21 cellular contexts compared by ENCODE assay signal in the genomic region with DNA sequence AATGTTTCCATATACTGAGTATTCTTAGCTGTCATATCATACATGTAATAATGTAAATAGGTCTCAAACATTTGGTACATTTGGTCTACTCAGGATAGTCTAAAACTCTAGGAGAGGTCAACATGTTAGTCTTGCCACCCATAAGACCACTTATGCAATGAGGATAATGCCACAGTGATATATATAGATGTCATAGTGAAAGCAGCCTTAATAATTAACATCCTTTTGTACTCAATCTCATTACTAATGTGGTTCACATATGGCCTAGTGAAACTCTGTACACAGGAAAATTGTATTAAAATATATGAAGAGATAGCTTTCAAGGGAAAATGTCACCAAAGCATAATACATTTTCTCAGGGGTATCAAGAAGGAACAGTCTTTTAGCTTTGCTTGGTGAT.
A peak's percentile ranks its signal among the peaks of the same experiment; 100 is the strongest.
DNase-seq lines count a peak whose midpoint lies in the region; ATAC-seq and TF ChIP-seq lines count a peak whose summit lies in the region.
"Had no signal": no experiment of that assay in that cellular context is flagged by ENCODE, and none has a peak within 500 bp of the region (broad histone marks: within the 10 kb centered on the region; RNA-seq: fewer than 3 reads in every experiment).

No MANE protein-coding gene starts in this region.

- H4K20me1 ChIP-seq in PC-3 (ENCODE audit: low read length), result no peaks in the 10 kb centered on the region

- DNase-seq in A172 (ENCODE audit: low spot score) (no peak), SK-N-DZ (ENCODE audit: low spot score) (no peak), sciatic nerve (ENCODE audit: low spot score) (no peak), PC-3 (no peak)
- DNase-seq: activated CD8-positive, alpha-beta memory T cell treated with anti-CD3 and anti-CD28 coated beads, Interleukin-2, amount 50 U/mL, for 48 hours; activated effector memory CD4-positive, alpha-beta T cell treated with Interleukin-2 at 50 U/mL for 16 hours; AML-193; CD8-positive, alpha-beta memory T cell; foreskin fibroblast; GDM1; KG1; left lung; naive thymus-derived CD8-positive, alpha-beta T cell; NCI-H146; tibial artery had no signal

- H3K4me2 ChIP-seq in PC-3 (ENCODE audit: low read length), result no peak overlapping the region

- no peaks in the 10 kb centered on the region for H3K9me2 ChIP-seq in PC-3 (replicated peaks; ENCODE audit: low read length)

- no peak overlapping the region for H2AFZ ChIP-seq in PC-3 (ENCODE audit: low read length)

- intact Hi-C loops in sciatic nerve (cut with DNase I) (no loop called here), PC-3 (cut with micrococcal nuclease) (no loop called here)

- 0 out of 2 replicates have a peak, but pooled peaks cover 10% of the 10 kb centered on the region for H3K4me1 ChIP-seq in PC-3 (ENCODE audit: insufficient read depth, low read length)
- H3K4me1 ChIP-seq: left lung, tibial artery had no signal

- H3K4me3 ChIP-seq in PC-3 (ENCODE audit: low read length), result no peak overlapping the region
- H3K4me3 ChIP-seq: left lung, tibial artery had no signal

- no peak overlapping the region for H3K27ac ChIP-seq in PC-3 (ENCODE audit: low read length)
- H3K27ac ChIP-seq: 22Rv1, epithelial cell of prostate, left lung, tibial artery had no signal

- no peaks in the 10 kb centered on the region for H3F3A ChIP-seq in PC-3 (ENCODE audit: low read length, unreplicated experiment)

- POLR2A ChIA-PET in PC-3 (lab: Charles Lee; ENCODE audit: unreplicated experiment), result no interaction called here

- H3K79me2 ChIP-seq in PC-3 (ENCODE audit: low read length), result no peaks in the 10 kb centered on the region

- no peak overlapping the region for H3K9ac ChIP-seq in PC-3 (ENCODE audit: low read length)

- no TSS peak for BruUV-seq in PC-3 (replicated peaks; lab: Mats Ljungman, UMichigan)

- ATAC-seq in GM18498 (IDR thresholded peaks at IDR 0.05; ENCODE audit: unreplicated experiment), result peak; percentile 48
- ATAC-seq in GM19395 (IDR thresholded peaks at IDR 0.05; ENCODE audit: unreplicated experiment), result peak; percentile 77
- ATAC-seq in HG02678 (IDR thresholded peaks at IDR 0.05; ENCODE audit: unreplicated experiment), result peak; percentile 64
- peak; percentile 78 for ATAC-seq in HG03175 (IDR thresholded peaks at IDR 0.05; ENCODE audit: unreplicated experiment)
- no peak for ATAC-seq in sciatic nerve
- ATAC-seq in PC-3, result no peak
- ATAC-seq: left lung; naive thymus-derived CD8-positive, alpha-beta T cell had no signal

- no peaks in the 10 kb centered on the region for H3K9me3 ChIP-seq in PC-3 (ENCODE audit: low read length)
- H3K9me3 ChIP-seq: left lung, tibial artery had no signal

- CTCF ChIA-PET in PC-3 (lab: Charles Lee), result no interaction called here

- no peaks in the 10 kb centered on the region for H3K27me3 ChIP-seq in PC-3 (ENCODE audit: low read length)
- H3K27me3 ChIP-seq: left lung, tibial artery had no signal

- no peaks in the 10 kb centered on the region for H3K36me3 ChIP-seq in PC-3 (ENCODE audit: low read depth, low read length)
- H3K36me3 ChIP-seq: left lung, tibial artery had no signal

- TF ChIP-seq CTCF in PC-3 (conservative IDR thresholded peaks at IDR 0.05; ENCODE audit: low read depth, low read length), result no peak

Comparison
In these comparisons a context has a peak if more than half of its experiments do, and no peak if none do; other contexts are left out.
1. ATAC-seq: peak in GM18498 (single experiment), GM19395 (single experiment), HG02678 (single experiment) and HG03175 (single experiment); none in sciatic nerve (single experiment) and PC-3 (single experiment).